8 cellular contexts compared by ENCODE assay signal in the genomic region with DNA sequence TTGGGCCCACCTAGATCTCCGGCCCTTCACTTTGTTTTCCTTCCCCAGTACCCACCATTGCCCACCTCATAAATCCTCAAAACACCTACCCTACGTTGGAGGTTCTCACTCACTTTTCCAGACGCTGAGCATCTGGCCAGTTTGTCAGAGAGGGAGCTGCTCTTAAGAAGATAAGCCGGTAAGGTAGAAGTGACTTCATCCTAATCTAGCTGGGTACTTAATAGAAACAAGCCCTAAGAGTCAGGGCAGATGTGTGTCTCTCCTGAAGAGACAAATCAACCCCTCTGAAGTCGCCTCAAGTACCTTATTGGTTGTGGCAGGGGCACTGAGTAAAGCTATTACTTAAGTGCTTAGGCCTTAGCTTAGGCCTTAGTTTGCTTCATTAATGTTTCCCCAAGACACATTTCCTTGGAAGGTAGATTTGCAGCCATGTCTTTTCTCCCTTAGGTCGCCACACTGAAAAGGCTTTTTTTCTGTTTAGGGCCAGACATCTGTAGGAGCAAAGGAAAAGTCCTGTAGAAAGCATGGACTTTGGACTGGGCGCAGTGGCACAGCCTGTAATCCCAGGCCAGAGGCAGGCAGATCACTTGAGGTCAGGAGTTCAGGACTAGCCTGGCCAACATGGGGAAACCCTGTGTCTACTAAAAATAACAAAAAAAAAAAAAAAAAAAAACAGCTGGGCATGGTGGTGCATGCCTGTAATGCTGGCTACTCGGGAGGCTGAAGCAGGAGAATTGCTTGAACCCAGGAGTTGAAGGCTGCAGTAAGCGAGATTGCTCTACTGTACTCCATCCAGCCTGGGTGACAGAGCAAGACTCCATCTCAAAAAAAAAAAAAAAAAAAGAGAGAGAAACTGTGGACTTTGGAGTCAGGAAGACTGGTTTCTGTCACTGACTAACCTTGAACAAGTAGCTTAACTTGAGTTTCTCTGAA. TPM values are rescaled to one million over a fixed set of nuclear protein-coding genes. Genes with fewer than 3 reads are reported as not detected.
DNase-seq lines count a peak whose midpoint lies in the region; ATAC-seq, FAIRE-seq and TF ChIP-seq lines count a peak whose summit lies in the region.

No MANE protein-coding gene starts in this region.

- peak overlapping the region; percentile 92 for H3K4me3 ChIP-seq in BLaER1
- H3K4me3 ChIP-seq in IMR-90 (ENCODE audit: insufficient read depth, low read depth, low read length), result peak overlapping the region; percentile 84
- H3K4me3 ChIP-seq in cardiac fibroblast (replicated peaks in 1 of 2; ENCODE audit: low read depth in 2 of 2, low read length in 2 of 2), result peak overlapping the region; percentile 86 to 89
- peak overlapping the region; percentile 78 for H3K4me3 ChIP-seq in mesendoderm (ENCODE audit: low read length)

- intact Hi-C loops in IMR-90 (cut with micrococcal nuclease), result no loop called here

- no peak for TF ChIP-seq POLR2A in IMR-90 (IDR thresholded peaks at IDR 0.05; ENCODE audit: low read depth, low read length)

- no peaks in the 10 kb centered on the region for H4K20me1 ChIP-seq in BLaER1
- no peaks in the 10 kb centered on the region for H4K20me1 ChIP-seq in IMR-90 (ENCODE audit: insufficient read depth, low read length)

- H2AK5ac ChIP-seq in IMR-90 (ENCODE audit: low read depth, low read length) (peak overlapping the region; percentile 63; the same call in 1 of the 2 replicates), mesendoderm (ENCODE audit: low read length) (no peak overlapping the region)

- H2AK9ac ChIP-seq in IMR-90 (replicated peaks; ENCODE audit: low read depth, low read length, poor library complexity), result peak overlapping the region; percentile 97

- peaks cover 9 to 32% of the 10 kb centered on the region in 2 experiments; a peak in 2 of 4 replicates for H3K79me1 ChIP-seq in IMR-90 (ENCODE audit: low read depth in 1 of 2, low read length in 2 of 2)
- H3K79me1 ChIP-seq in mesendoderm (ENCODE audit: low read length), result peaks cover 2% of the 10 kb centered on the region

- H3K18ac ChIP-seq in IMR-90 (ENCODE audit: low read depth, low read length) (no peak overlapping the region), mesendoderm (ENCODE audit: low read length) (no peak overlapping the region)

- peak overlapping the region; percentile 66 for H4K91ac ChIP-seq in IMR-90 (ENCODE audit: insufficient read depth, low read depth, low read length)

- no peaks in the 10 kb centered on the region for H3K79me2 ChIP-seq in mesendoderm (ENCODE audit: control insufficient read depth, insufficient read depth, low read length)

- no peak overlapping the region for H2BK15ac ChIP-seq in IMR-90 (ENCODE audit: low read depth, low read length)
- no peak overlapping the region for H2BK15ac ChIP-seq in mesendoderm (replicated peaks; ENCODE audit: low read depth)

- H2BK120ac ChIP-seq in IMR-90 (ENCODE audit: low read depth, low read length), result no peak overlapping the region
- H2BK120ac ChIP-seq in mesendoderm (ENCODE audit: low read depth, low read length), result no peak overlapping the region

- no peak for FAIRE-seq in GM19239 (lab: Jason Lieb, UNC)

- H3K27ac ChIP-seq in BLaER1, result peak overlapping the region; percentile 89
- peak overlapping the region; percentile 66 for H3K27ac ChIP-seq in IMR-90 (ENCODE audit: insufficient read depth, low read length)
- H3K27ac ChIP-seq in mesendoderm (ENCODE audit: low read depth, low read length), result no peak overlapping the region

- H2BK20ac ChIP-seq in IMR-90 (ENCODE audit: low read depth, low read length), result no peak overlapping the region

- H3K9me1 ChIP-seq in IMR-90 (ENCODE audit: insufficient read depth, low read length), result 0 out of 2 replicates have a peak, but pooled peaks cover 3% of the 10 kb centered on the region

- H3K23ac ChIP-seq in IMR-90 (ENCODE audit: low read depth, low read length) (peak overlapping the region; percentile 96), mesendoderm (ENCODE audit: low read length) (no peak overlapping the region)

- no peak overlapping the region for H2BK5ac ChIP-seq in IMR-90 (ENCODE audit: low read depth, low read length, poor library complexity, severe bottlenecking)
- no peak overlapping the region for H2BK5ac ChIP-seq in mesendoderm (ENCODE audit: low read length)

- peak overlapping the region; percentile 87 for H3K4ac ChIP-seq in IMR-90 (ENCODE audit: low read depth, low read length)
- H3K4ac ChIP-seq in mesendoderm (ENCODE audit: low read depth, low read length), result peak overlapping the region; percentile 77

- in situ Hi-C loops in IMR-90 (cut with MboI; ENCODE audit: low sequenced_read_pairs), result no loop called here

- no TSS peak for BruUV-seq in IMR-90 (replicated peaks; lab: Mats Ljungman, UMichigan)

- H3K9me3 ChIP-seq in BLaER1 (no peaks in the 10 kb centered on the region), IMR-90 (ENCODE audit: control insufficient read depth, insufficient read depth, low read length) (no peaks in the 10 kb centered on the region)

- peak overlapping the region; percentile 95 for H3K4me2 ChIP-seq in BLaER1
- peak overlapping the region; percentile 98 for H3K4me2 ChIP-seq in IMR-90 (ENCODE audit: low read depth, low read length)
- H3K4me2 ChIP-seq in mesendoderm (ENCODE audit: low read length), result peak overlapping the region; percentile 85

- TF ChIP-seq RAD21 in IMR-90 (IDR thresholded peaks at IDR 0.05; ENCODE audit: low read length), result no peak

- peak overlapping the region; percentile 96 for H3K9ac ChIP-seq in BLaER1
- peak overlapping the region; percentile 81 for H3K9ac ChIP-seq in IMR-90 (ENCODE audit: low read depth, low read length)
- peak overlapping the region; percentile 86 for H3K9ac ChIP-seq in mesendoderm (ENCODE audit: low read length)

- H2AFZ ChIP-seq in IMR-90 (replicated peaks; ENCODE audit: low read length, poor library complexity), result peak overlapping the region; percentile 98

- ATAC-seq in IMR-90 (ENCODE audit: low read depth), result no peak; the same call in 1 of the 2 replicates

- H3K27me3 ChIP-seq in BLaER1, result no peaks in the 10 kb centered on the region
- H3K27me3 ChIP-seq in IMR-90 (ENCODE audit: control insufficient read depth, insufficient read depth, low read length), result no peaks in the 10 kb centered on the region
- no peaks in the 10 kb centered on the region for H3K27me3 ChIP-seq in mesendoderm (ENCODE audit: insufficient read depth, low read length, poor library complexity)

- DNase-seq in IMR-90 (peak; percentile 32), cardiac fibroblast (ENCODE audit: low read depth in 2 of 2) (peak; percentile 11 to 24), mesendoderm (peak; percentile 40), GM19239 (ENCODE audit: insufficient read length, low spot score) (no peak), NCI-H1048 (lab: John Stamatoyannopoulos, UW) (no peak), retina (no peak), NCI-H187 (lab: John Stamatoyannopoulos, UW) (no peak)

- CTCF ChIA-PET in IMR-90 (lab: Yijun Ruan, JAX), result no interaction called here

- POLR2A ChIA-PET in IMR-90 (lab: Charles Lee; ENCODE audit: unreplicated experiment), result interaction anchor here (0.6 kb wide), 1 partner anchor 542 kb away, joined by 4 read pairs; no protein-coding TSS in a partner anchor

- dilution Hi-C loops in IMR-90 (cut with HindIII; ENCODE audit: low sequenced_read_pairs, unreplicated experiment), result no loop called here

- peak overlapping the region; percentile 87 for H4K5ac ChIP-seq in IMR-90 (ENCODE audit: low read depth, low read length)
- no peak overlapping the region for H4K5ac ChIP-seq in mesendoderm (ENCODE audit: low read length)

- H3K14ac ChIP-seq in IMR-90 (replicated peaks; ENCODE audit: low read depth, low read length), result peak overlapping the region; percentile 58

- H4K8ac ChIP-seq in IMR-90 (ENCODE audit: low read depth in 2 of 2, low read length in 2 of 2) (peak overlapping the region; percentile 58 to 94), mesendoderm (ENCODE audit: low read depth, low read length) (no peak overlapping the region)

- H3K36me3 ChIP-seq in BLaER1 (peaks cover 37% of the 10 kb centered on the region), IMR-90 (ENCODE audit: control insufficient read depth, insufficient read depth, low read length) (peaks cover 16% of the 10 kb centered on the region), mesendoderm (ENCODE audit: control insufficient read depth, insufficient read depth, low read length) (no peaks in the 10 kb centered on the region)

- peak overlapping the region; percentile 5; the same call in 1 of the 2 replicates for H3K56ac ChIP-seq in IMR-90 (ENCODE audit: extremely low read depth, insufficient read depth, low read length)
- peak overlapping the region; percentile 94 for H3K56ac ChIP-seq in mesendoderm (ENCODE audit: low read length)

- H3K4me1 ChIP-seq in BLaER1 (peaks cover 18% of the 10 kb centered on the region), IMR-90 (ENCODE audit: control insufficient read depth, insufficient read depth, low read length) (peaks cover 8% of the 10 kb centered on the region), mesendoderm (ENCODE audit: control insufficient read depth, low read depth, low read length) (peaks cover 4% of the 10 kb centered on the region)

- WGBS in IMR-90 (ENCODE audit: extremely low coverage in 2 of 2, insufficient read length in 1 of 2), 2 experiments, result 50% methylated on average over 2 of the region's 9 CpGs; no CpG with 5 or more reads in 1 of the 2 experiments
- no CpG with 5 or more reads among the region's 9 CpGs for WGBS in mesendoderm (ENCODE audit: extremely low coverage, insufficient coverage, low lambda C conversion rate)

- TF ChIP-seq CTCF in IMR-90 (conservative IDR thresholded peaks at IDR 0.05; ENCODE audit: low read depth, low read length), result no peak
- no peak for TF ChIP-seq CTCF in cardiac fibroblast (IDR thresholded peaks at IDR 0.05; ENCODE audit: low read depth, low read length)

TF ChIP-seq in IMR-90, 13 proteins besides CTCF, POLR2A, EP300 and RAD21:
- no peak for TF ChIP-seq RCOR1 (IDR thresholded peaks at IDR 0.05; ENCODE audit: insufficient replicate concordance, low read length)

RNA-seq across cellular contexts. Expression of a gene that starts 1.0 kb away (rescaled TPM):
- 6.5 and 9.4 TPM in 2 replicates for total RNA-seq in IMR-90 (2012; rRNA removed)
- polyA plus RNA-seq in IMR-90 (2012; rRNA removed), result 28.8 and 32.8 TPM in 2 replicates
- 14.2 and 15.9 TPM in 2 replicates for polyA plus RNA-seq in IMR-90 (2012; cell fraction: cytosol; rRNA removed)
- 9.9 and 11.3 TPM in 2 replicates for polyA plus RNA-seq in IMR-90 (2012; cell fraction: nucleus; rRNA removed; ENCODE audit: low replicate concordance)
- 18.4 TPM for polyA plus RNA-seq in mesendoderm (2013, experiment 1 of 2)
- 20.5 TPM for polyA plus RNA-seq in mesendoderm (2013, experiment 2 of 2)

RNA-seq across cellular contexts. Expression of a gene that starts 20.5 kb away (rescaled TPM):
- total RNA-seq in IMR-90 (2012; rRNA removed), result 24.2 and 25.6 TPM in 2 replicates
- polyA plus RNA-seq in IMR-90 (2012; rRNA removed), result 19.1 TPM in 2 replicates
- polyA plus RNA-seq in IMR-90 (2012; cell fraction: cytosol; rRNA removed), result 13.9 and 15.5 TPM in 2 replicates
- polyA plus RNA-seq in IMR-90 (2012; cell fraction: nucleus; rRNA removed; ENCODE audit: low replicate concordance), result 34.5 and 36.8 TPM in 2 replicates
- polyA plus RNA-seq in mesendoderm (2013, experiment 1 of 2), result 18.8 TPM
- 19.0 TPM for polyA plus RNA-seq in mesendoderm (2013, experiment 2 of 2)

RNA-seq across cellular contexts. Expression of a gene that starts 51.4 kb away (rescaled TPM):
- total RNA-seq in IMR-90 (2012; rRNA removed), result 31.4 and 40.9 TPM in 2 replicates
- 52.4 and 52.8 TPM in 2 replicates for polyA plus RNA-seq in IMR-90 (2012; rRNA removed)
- 27.7 and 39.4 TPM in 2 replicates for polyA plus RNA-seq in IMR-90 (2012; cell fraction: cytosol; rRNA removed)
- polyA plus RNA-seq in IMR-90 (2012; cell fraction: nucleus; rRNA removed; ENCODE audit: low replicate concordance), result 31.4 and 38.7 TPM in 2 replicates
- polyA plus RNA-seq in mesendoderm (2013, experiment 1 of 2), result 39.7 TPM
- 39.6 TPM for polyA plus RNA-seq in mesendoderm (2013, experiment 2 of 2)

Comparison
In these comparisons a context has a peak if more than half of its experiments do, and no peak if none do; other contexts are left out.
1. DNase-seq: peak in IMR-90 (single experiment), cardiac fibroblast (2 of 2) and mesendoderm (single experiment); none in GM19239 (single experiment), NCI-H1048 (single experiment), retina (single experiment) and NCI-H187 (0 of 2).
2. Peak in every context shown above with its lines, with median percentiles within 50 percentile points of each other: H3K4me2 ChIP-seq, H3K4me3 ChIP-seq and H3K9ac ChIP-seq.